9 cellular contexts compared by ENCODE assay signal in the genomic region with DNA sequence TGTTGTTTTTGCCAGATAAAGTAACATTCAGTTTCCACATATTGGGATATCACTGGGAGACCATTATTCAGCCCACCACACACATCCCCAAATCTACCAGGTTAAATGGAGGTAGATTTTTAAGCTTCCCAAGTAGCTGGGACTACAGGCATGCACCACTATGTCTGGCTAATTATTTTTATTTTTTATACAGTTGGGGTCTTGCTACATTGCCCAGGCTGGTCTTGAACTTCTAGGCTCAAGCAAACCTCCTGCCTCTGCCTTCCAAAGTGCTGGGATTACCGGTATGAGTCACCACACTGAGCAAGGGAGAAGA.
DNase-seq lines count a peak whose midpoint lies in the region; ATAC-seq and TF ChIP-seq lines count a peak whose summit lies in the region.
"Had no signal": no experiment of that assay in that cellular context is flagged by ENCODE, and none has a peak within 500 bp of the region (broad histone marks: within the 10 kb centered on the region; RNA-seq: fewer than 3 reads in every experiment).

No MANE protein-coding gene starts in this region.

- no peaks in the 10 kb centered on the region for H4K20me1 ChIP-seq in BLaER1 treated with 17β-estradiol and CSF1 and Interleukin-3, amounts not matched to agents 10 nM and 100 nM

- DNase-seq in Panc1 (ENCODE audit: low read depth, low spot score): no peak
- no peak for DNase-seq in coronary artery (ENCODE audit: low spot score)
- no peak for DNase-seq in prostate gland (ENCODE audit: low spot score)
- DNase-seq in NCI-H1436 treated with DMSO at 0.1 percent for 48 hours (lab: John Stamatoyannopoulos, UW): no peak

- H3K9ac ChIP-seq in BLaER1 treated with 17β-estradiol and CSF1 and Interleukin-3, amounts not matched to agents 10 nM and 100 nM: peak overlapping the region in 10 of 11 experiments; percentile 26 to 97 (median 78); a peak in 18 of 22 replicates

- TF ChIP-seq CTCF in Panc1 (IDR thresholded peaks at IDR 0.05) (no peak), coronary artery (IDR thresholded peaks at IDR 0.05) (no peak), prostate gland (IDR thresholded peaks at IDR 0.05) (no peak)

- no peaks in the 10 kb centered on the region for H3K27me3 ChIP-seq in BLaER1 treated with 17β-estradiol and CSF1 and Interleukin-3, amounts not matched to agents 10 nM and 100 nM
- H3K27me3 ChIP-seq in Panc1 (ENCODE audit: control insufficient read depth, insufficient read depth, low read length) (no peaks in the 10 kb centered on the region), prostate gland (replicated peaks; ENCODE audit: insufficient read depth) (no peaks in the 10 kb centered on the region)

- intact Hi-C loops in Panc1 (cut with micrococcal nuclease; ENCODE audit: unreplicated experiment) (no loop called here), prostate gland (cut with DNase I) (loop anchor here (5.0 to 10.0 kb wide), 2 partner anchors 189 to 269 kb away; no protein-coding TSS in a partner anchor)

- 31% methylated on average over 1 of the region's 1 CpG for WGBS in prostate gland

- peaks cover 22 to 95% (median 75%) of the 10 kb centered on the region in 10 experiments for H3K4me1 ChIP-seq in BLaER1 treated with 17β-estradiol and CSF1 and Interleukin-3, amounts not matched to agents 10 nM and 100 nM
- H3K4me1 ChIP-seq in Panc1 (ENCODE audit: control insufficient read depth, insufficient read depth, low read length) (peaks cover 49% of the 10 kb centered on the region), prostate gland (replicated peaks) (no peaks in the 10 kb centered on the region)

- no peak for ATAC-seq in Panc1
- no peak for ATAC-seq in HG02870 (IDR thresholded peaks at IDR 0.05; ENCODE audit: unreplicated experiment)
- no peak for ATAC-seq in HG02678 (IDR thresholded peaks at IDR 0.05; ENCODE audit: unreplicated experiment)
- no peak for ATAC-seq in GM19395 (IDR thresholded peaks at IDR 0.05; ENCODE audit: unreplicated experiment)
- ATAC-seq: GM23338 had no signal

- H3K4me3 ChIP-seq in BLaER1 treated with 17β-estradiol and CSF1 and Interleukin-3, amounts not matched to agents 10 nM and 100 nM: no peak overlapping the region
- H3K4me3 ChIP-seq in Panc1 (ENCODE audit: low read depth in 2 of 2, low read length in 2 of 2) (no peak overlapping the region), coronary artery (peak overlapping the region; percentile 3), prostate gland (no peak overlapping the region)
- H3K4me3 ChIP-seq: GM23338 had no signal

- no TSS peak for BruUV-seq in Panc1 (replicated peaks; lab: Mats Ljungman, UMichigan)

- in situ Hi-C loops in Panc1 (cut with HindIII; ENCODE audit: low pct_unique_long_range_greater_than_20kb, low sequenced_read_pairs): no loop called here

- no peak for TF ChIP-seq POLR2A in prostate gland (IDR thresholded peaks at IDR 0.05)

- CTCF ChIA-PET in Panc1 (lab: Charles Lee): no interaction called here

- H3K4me2 ChIP-seq in BLaER1 treated with 17β-estradiol and CSF1 and Interleukin-3, amounts not matched to agents 10 nM and 100 nM: peak overlapping the region; percentile 3 to 95 (median 80); a peak in 19 of 22 replicates
- H3K4me2 ChIP-seq: GM23338 had no signal

- peak overlapping the region; percentile 75 to 99 (median 96) for H3K27ac ChIP-seq in BLaER1 treated with 17β-estradiol and CSF1 and Interleukin-3, amounts not matched to agents 10 nM and 100 nM
- peak overlapping the region; percentile 100 for H3K27ac ChIP-seq in Panc1 (ENCODE audit: low read length)
- H3K27ac ChIP-seq in coronary artery: peak overlapping the region; percentile 86 to 92
- peak overlapping the region; percentile 71 to 76 for H3K27ac ChIP-seq in prostate gland

- POLR2A ChIA-PET in Panc1 (lab: Charles Lee): interaction anchor here (0.6 to 1.5 kb wide), 5 partner anchors 24 to 125 kb away, joined by 3 to 7 read pairs (median 5); no protein-coding TSS in a partner anchor

- no peaks in the 10 kb centered on the region for H3K36me3 ChIP-seq in BLaER1 treated with 17β-estradiol and CSF1 and Interleukin-3, amounts not matched to agents 10 nM and 100 nM
- H3K36me3 ChIP-seq in Panc1 (ENCODE audit: control insufficient read depth, insufficient read depth, low read length) (no peaks in the 10 kb centered on the region; the same call in 1 of the 2 replicates), prostate gland (no peaks in the 10 kb centered on the region)

- H3K9me3 ChIP-seq in BLaER1 treated with 17β-estradiol and CSF1 and Interleukin-3, amounts not matched to agents 10 nM and 100 nM (replicated peaks in 1 of 11): peaks cover 0 to 6% (median 0%) of the 10 kb centered on the region in 11 experiments; a peak in 1 of 22 replicates
- no peaks in the 10 kb centered on the region for H3K9me3 ChIP-seq in Panc1 (ENCODE audit: control insufficient read depth, insufficient read depth, low read depth, low read length)
- H3K9me3 ChIP-seq in prostate gland: no peaks in the 10 kb centered on the region
